In genomic region chr22:36454916-36455570, GRCh38 we compare ENCODE assay signal across 8 cellular contexts.
DNase-seq lines count a peak whose midpoint lies in the region; ATAC-seq and TF ChIP-seq lines count a peak whose summit lies in the region.

No MANE protein-coding gene starts in this region.

- no peak for TF ChIP-seq CTCF in HFF-Myc (IDR thresholded peaks at IDR 0.05; ENCODE audit: low read depth, low read length, missing control alignments)

- peak; percentile 98 for DNase-seq in ELF-1 (ENCODE audit: low read depth, low spot score)
- DNase-seq in HFF-Myc (ENCODE audit: extremely low read depth, low read depth), result no peak
- DNase-seq in NCI-H146 treated with DMSO at 0.1 percent for 48 hours (lab: John Stamatoyannopoulos, UW; ENCODE audit: unreplicated experiment), result peak; percentile 82
- peak; percentile 59 for DNase-seq in T1000 (lab: John Stamatoyannopoulos, UW)
- peak; percentile 99 for DNase-seq in astrocyte of the hippocampus (ENCODE audit: low read depth, low spot score)
- peak; percentile 23 to 63 for DNase-seq in hippocampal formation (lab: John Stamatoyannopoulos, UW)
- peak; percentile 91 for DNase-seq in retina

- no peak for ATAC-seq in HG03378 (IDR thresholded peaks at IDR 0.05; ENCODE audit: unreplicated experiment)

- peak overlapping the region; percentile 45 for H3K4me3 ChIP-seq in HFF-Myc (replicated peaks; ENCODE audit: low read depth, low read length)
